Comparison of ENCODE assay signal across 8 cellular contexts in genomic region chr20:3890410-3890751, GRCh38. TPM values are rescaled to one million over a fixed set of nuclear protein-coding genes. Genes with fewer than 3 reads are reported as not detected.
A peak's percentile ranks its signal among the peaks of the same experiment; 100 is the strongest.
DNase-seq lines count a peak whose midpoint lies in the region; ATAC-seq and TF ChIP-seq lines count a peak whose summit lies in the region.

No MANE protein-coding gene starts in this region.

- H3K36me3 Mint-ChIP-seq in naive thymus-derived CD8-positive, alpha-beta T cell: peaks cover 0 to 17% (median 3%) of the 10 kb centered on the region in 3 donors

- no peak for ATAC-seq in naive thymus-derived CD8-positive, alpha-beta T cell
- no peak for ATAC-seq in HG02798 (IDR thresholded peaks at IDR 0.05; ENCODE audit: poor library complexity, unreplicated experiment)

- H3K27ac ChIP-seq in dorsolateral prefrontal cortex: peak overlapping the region in 54 of 59 donors; percentile 82 to 99 (median 96)

- no peaks in the 10 kb centered on the region for H3K27me3 Mint-ChIP-seq in naive thymus-derived CD8-positive, alpha-beta T cell

- no peak for TF ChIP-seq CTCF in dorsolateral prefrontal cortex (IDR thresholded peaks at IDR 0.05 in 54 of 56, conservative IDR thresholded peaks at IDR 0.05 in 2 of 56; ENCODE audit: low read depth in 1 of 56, partially characterized antibody in 56 of 56)

- DNase-seq in SIG-M5 treated with dmso at 0.1 percent for 504 hours (lab: John Stamatoyannopoulos, UW; ENCODE audit: unreplicated experiment) (peak; percentile 36), SIG-M5 (lab: John Stamatoyannopoulos, UW) (no peak), NOMO-1 treated with DMSO at 0.1 percent for 48 hours (lab: John Stamatoyannopoulos, UW; ENCODE audit: unreplicated experiment) (peak; percentile 18), dorsolateral prefrontal cortex (no peak), SK-N-DZ (ENCODE audit: low spot score) (no peak), middle frontal gyrus (ENCODE audit: extremely low spot score, low spot score) (no peak)
- peak in 2 of 10 donors; percentile 14 to 20 for DNase-seq in naive thymus-derived CD8-positive, alpha-beta T cell

- H3K27ac Mint-ChIP-seq in naive thymus-derived CD8-positive, alpha-beta T cell: peak overlapping the region; percentile 93 to 99 (median 97)

- H3K4me3 Mint-ChIP-seq in naive thymus-derived CD8-positive, alpha-beta T cell: peak overlapping the region; percentile 93 to 100 (median 98)

- intact Hi-C loops in dorsolateral prefrontal cortex (cut with DNase I): loop anchor here (5.0 to 10.0 kb wide), 2 partner anchors 42 to 264 kb away; no protein-coding TSS in a partner anchor

- peaks cover 33 to 67% (median 64%) of the 10 kb centered on the region in 4 donors for H3K4me1 Mint-ChIP-seq in naive thymus-derived CD8-positive, alpha-beta T cell

- POLR2A ChIA-PET in naive thymus-derived CD8-positive, alpha-beta T cell (lab: Charles Lee): interaction anchor here (0.6 to 1.6 kb wide), 5 partner anchors 9 to 123 kb away, joined by 3 to 5 read pairs (median 3); partner anchors contain the start of gene ADISSP

- no peaks in the 10 kb centered on the region for H3K27me3 ChIP-seq in dorsolateral prefrontal cortex

- H3K9me3 Mint-ChIP-seq in naive thymus-derived CD8-positive, alpha-beta T cell: no peaks in the 10 kb centered on the region

- H3K4me3 ChIP-seq in dorsolateral prefrontal cortex: peak overlapping the region; percentile 69 to 100 (median 94)

RNA-seq across cellular contexts. Expression of gene PANK2, which starts 1.2 kb away (rescaled TPM):
- 10 to 100 TPM; 41.7 to 82.4 (median 57.8) TPM for total RNA-seq in dorsolateral prefrontal cortex
- total RNA-seq in naive thymus-derived CD8-positive, alpha-beta T cell: 10 to 100 TPM; 66.6 to 72.5 TPM
- 10 to 100 TPM; 32.9 to 36.8 (median 36.8) TPM for polyA plus RNA-seq in naive thymus-derived CD8-positive, alpha-beta T cell
- 58.4 and 72.3 TPM in 2 replicates for polyA plus RNA-seq in SK-N-DZ (2014; cell fraction: cytosol; rRNA removed)
- 42.2 and 45.7 TPM in 2 replicates for polyA plus RNA-seq in SK-N-DZ (2014; cell fraction: nucleus; rRNA removed)

RNA-seq across cellular contexts. Expression of gene MAVS, which starts 43.7 kb away (rescaled TPM):
- total RNA-seq in dorsolateral prefrontal cortex: 10 to 100 TPM; 17.4 to 50.9 (median 25.6) TPM
- total RNA-seq in naive thymus-derived CD8-positive, alpha-beta T cell: 10 to 100 TPM; 41.9 to 45.7 TPM
- 1 to 10 TPM; 2.2 to 8.5 (median 3.3) TPM for polyA plus RNA-seq in naive thymus-derived CD8-positive, alpha-beta T cell
- polyA plus RNA-seq in SK-N-DZ (2014; cell fraction: cytosol; rRNA removed): 12.4 and 15.5 TPM in 2 replicates
- 12.2 and 18.1 TPM in 2 replicates for polyA plus RNA-seq in SK-N-DZ (2014; cell fraction: nucleus; rRNA removed)

Comparison
In these comparisons a context has a peak if more than half of its experiments do, and no peak if none do; other contexts are left out.
1. DNase-seq: peak in SIG-M5 treated with dmso at 0.1 percent for 504 hours (single experiment) and NOMO-1 treated with DMSO at 0.1 percent for 48 hours (single experiment); none in SIG-M5 (single experiment), dorsolateral prefrontal cortex (0 of 10), SK-N-DZ (single experiment) and middle frontal gyrus (single experiment).